ENCODE assay signal across 19 cellular contexts in genomic region chr16:28596115-28596630, GRCh38. TPM values are rescaled to one million over a fixed set of nuclear protein-coding genes. Genes with fewer than 3 reads are reported as not detected.
DNase-seq lines count a peak whose midpoint lies in the region; ATAC-seq and TF ChIP-seq lines count a peak whose summit lies in the region.
"Had no signal": no experiment of that assay in that cellular context is flagged by ENCODE, and none has a peak within 500 bp of the region (broad histone marks: within the 10 kb centered on the region; RNA-seq: fewer than 3 reads in every experiment).

No MANE protein-coding gene starts in this region.

- H3K36me3 Mint-ChIP-seq in CD8-positive, alpha-beta T cell = peaks cover 17% of the 10 kb centered on the region

- no peak overlapping the region for H3K4me3 Mint-ChIP-seq in CD8-positive, alpha-beta T cell
- H3K4me3 Mint-ChIP-seq: activated CD4-positive, alpha-beta T cell treated with anti-CD3 and anti-CD28 coated beads, Interleukin-2, amount 10 ng/mL, durations not matched to agents 24 days and 14 days; central memory CD8-positive, alpha-beta T cell had no signal

- H3K4me2 ChIP-seq in hepatocyte = no peak overlapping the region

- no peaks in the 10 kb centered on the region for H3K27me3 ChIP-seq in right cardiac atrium (ENCODE audit: control insufficient read depth, insufficient read depth)
- no peaks in the 10 kb centered on the region for H3K27me3 ChIP-seq in heart left ventricle
- H3K27me3 ChIP-seq in hepatocyte = no peaks in the 10 kb centered on the region
- H3K27me3 ChIP-seq in neutrophil = no peaks in the 10 kb centered on the region
- H3K27me3 ChIP-seq in CD8-positive, alpha-beta T cell (ENCODE audit: insufficient read depth, low read length) = no peaks in the 10 kb centered on the region

- TF ChIP-seq POLR2A in heart left ventricle (IDR thresholded peaks at IDR 0.05) = no peak

- CTCF ChIA-PET in CD8-positive, alpha-beta T cell (lab: Charles Lee) = no interaction called here

- ATAC-seq in right cardiac atrium (peak; percentile 3 to 23), heart left ventricle (no peak)
- no peak for ATAC-seq in CD8-positive, alpha-beta T cell
- ATAC-seq: gastroesophageal sphincter had no signal

- no peak overlapping the region for H2AFZ ChIP-seq in hepatocyte

- no peaks in the 10 kb centered on the region for H3K79me2 ChIP-seq in hepatocyte

- WGBS in right cardiac atrium = 71% methylated on average over 8 of the region's 8 CpGs
- WGBS in heart left ventricle, 4 donors = 63 to 79% (median 67%) methylated on average over 3 to 8 of the region's 8 CpGs
- 85% methylated on average over 8 of the region's 8 CpGs for WGBS in hepatocyte (ENCODE audit: low lambda C conversion rate, missing lambda C conversion rate)

- TF ChIP-seq CTCF in heart left ventricle (IDR thresholded peaks at IDR 0.05) (no peak), hepatocyte (IDR thresholded peaks at IDR 0.05; ENCODE audit: poor library complexity) (no peak), neutrophil (IDR thresholded peaks at IDR 0.05) (no peak)
- TF ChIP-seq CTCF in CD8-positive, alpha-beta T cell (IDR thresholded peaks at IDR 0.05) = no peak

- H3K4me1 Mint-ChIP-seq in CD8-positive, alpha-beta T cell (ENCODE audit: low read depth) = peaks cover 2% of the 10 kb centered on the region
- H3K4me1 Mint-ChIP-seq: activated CD4-positive, alpha-beta T cell treated with anti-CD3 and anti-CD28 coated beads, Interleukin-2, amount 10 ng/mL, durations not matched to agents 24 days and 14 days; central memory CD8-positive, alpha-beta T cell had no signal

- intact Hi-C loops in right cardiac atrium (cut with DNase I) = no loop called here
- intact Hi-C loops in heart left ventricle (cut with DNase I) = no loop called here
- intact Hi-C loops in CD8-positive, alpha-beta T cell (cut with DNase I, micrococcal nuclease) = no loop called here

- H4K20me1 ChIP-seq in hepatocyte (ENCODE audit: insufficient read depth, poor library complexity, severe bottlenecking) = no peaks in the 10 kb centered on the region

- peaks cover 13% of the 10 kb centered on the region for H3K4me1 ChIP-seq in right cardiac atrium (ENCODE audit: control insufficient read depth, insufficient read depth, low read length)
- peaks cover 0 to 19% (median 4%) of the 10 kb centered on the region in 12 donors for H3K4me1 ChIP-seq in heart left ventricle
- peaks cover 11% of the 10 kb centered on the region for H3K4me1 ChIP-seq in hepatocyte (ENCODE audit: insufficient read depth)
- peaks cover 27 to 29% of the 10 kb centered on the region in 2 experiments for H3K4me1 ChIP-seq in neutrophil (ENCODE audit: control insufficient read depth in 1 of 2, insufficient read depth in 1 of 2, low read depth in 1 of 2, low read length in 1 of 2)
- H3K4me1 ChIP-seq in CD8-positive, alpha-beta T cell (ENCODE audit: insufficient read depth, low read length) = no peaks in the 10 kb centered on the region

- no peaks in the 10 kb centered on the region for H3K27me3 Mint-ChIP-seq in CD8-positive, alpha-beta T cell (ENCODE audit: low read depth)
- H3K27me3 Mint-ChIP-seq: activated CD4-positive, alpha-beta T cell treated with anti-CD3 and anti-CD28 coated beads, Interleukin-2, amount 10 ng/mL, durations not matched to agents 24 days and 14 days; central memory CD8-positive, alpha-beta T cell had no signal

- POLR2A ChIA-PET in CD8-positive, alpha-beta T cell (lab: Charles Lee) = no interaction called here

- DNase-seq in right cardiac atrium (peak in 2 of 3 donors; percentile 61 to 63), heart left ventricle (no peak), hepatocyte (ENCODE audit: low spot score) (no peak), KG1 (lab: John Stamatoyannopoulos, UW) (no peak), NCI-H1417 (lab: John Stamatoyannopoulos, UW) (no peak), NOMO-1 (lab: John Stamatoyannopoulos, UW; ENCODE audit: unreplicated experiment in 2 of 2) (no peak)
- no peak for DNase-seq in CD8-positive, alpha-beta T cell
- DNase-seq: activated CD4-positive, alpha-beta T cell treated with anti-CD3 and anti-CD28 coated beads, Interleukin-2, amount 10 ng/mL, durations not matched to agents 24 days and 14 days; activated CD8-positive, alpha-beta memory T cell treated with anti-CD3 and anti-CD28 coated beads, Interleukin-2, amount 50 U/mL, for 4 hours; activated effector memory CD4-positive, alpha-beta T cell treated with anti-CD3 and anti-CD28 coated beads, Interleukin-2, amount 50 U/mL, for 16 hours; amygdala; NCI-H1092; NCI-H2081; stimulated activated CD4-positive, alpha-beta T cell treated with anti-CD3 and anti-CD28 coated beads, Interleukin-4, amount 100 ng/mL, for 24 hours; T-helper 1 cell had no signal

- H3K4me3 ChIP-seq in right cardiac atrium (ENCODE audit: low read length) (no peak overlapping the region), heart left ventricle (peak overlapping the region in 4 of 12 donors; percentile 18 to 38 (median 32)), hepatocyte (no peak overlapping the region), neutrophil (ENCODE audit: low read depth in 1 of 2, low read length in 1 of 2) (peak overlapping the region in 1 of 2 experiments; percentile 38)
- no peak overlapping the region for H3K4me3 ChIP-seq in CD8-positive, alpha-beta T cell (ENCODE audit: low read depth, low read length)

- H3K9me3 ChIP-seq in right cardiac atrium (ENCODE audit: control insufficient read depth, low read length) (no peaks in the 10 kb centered on the region), heart left ventricle (no peaks in the 10 kb centered on the region), hepatocyte (ENCODE audit: low read depth) (no peaks in the 10 kb centered on the region), neutrophil (no peaks in the 10 kb centered on the region)
- no peaks in the 10 kb centered on the region for H3K9me3 ChIP-seq in CD8-positive, alpha-beta T cell (ENCODE audit: low read length)
- H3K9me3 ChIP-seq: gastroesophageal sphincter had no signal

- no peak overlapping the region for H3K27ac ChIP-seq in right cardiac atrium (ENCODE audit: low read length)
- no peak overlapping the region for H3K27ac ChIP-seq in heart left ventricle
- H3K27ac ChIP-seq in hepatocyte = peak overlapping the region; percentile 49
- peak overlapping the region; percentile 72 for H3K27ac ChIP-seq in neutrophil
- no peak overlapping the region for H3K27ac ChIP-seq in CD8-positive, alpha-beta T cell (ENCODE audit: low read depth, low read length)

- no peak overlapping the region for H3K27ac Mint-ChIP-seq in CD8-positive, alpha-beta T cell
- H3K27ac Mint-ChIP-seq: activated CD4-positive, alpha-beta T cell treated with anti-CD3 and anti-CD28 coated beads, Interleukin-2, amount 10 ng/mL, durations not matched to agents 24 days and 14 days had no signal

- H3K36me3 ChIP-seq in heart left ventricle = peaks cover 0 to 14% (median under 1%) of the 10 kb centered on the region in 9 donors
- H3K36me3 ChIP-seq in hepatocyte (replicated peaks; ENCODE audit: insufficient read depth, low read depth) = no peaks in the 10 kb centered on the region
- peaks cover 18% of the 10 kb centered on the region for H3K36me3 ChIP-seq in neutrophil
- H3K36me3 ChIP-seq in CD8-positive, alpha-beta T cell (ENCODE audit: insufficient read depth, low read length) = no peaks in the 10 kb centered on the region

- no peaks in the 10 kb centered on the region for H3K9me3 Mint-ChIP-seq in CD8-positive, alpha-beta T cell
- H3K9me3 Mint-ChIP-seq: activated CD4-positive, alpha-beta T cell treated with anti-CD3 and anti-CD28 coated beads, Interleukin-2, amount 10 ng/mL, durations not matched to agents 24 days and 14 days; central memory CD8-positive, alpha-beta T cell had no signal

- H3K9me2 ChIP-seq in hepatocyte (replicated peaks; ENCODE audit: insufficient read depth) = no peaks in the 10 kb centered on the region

RNA-seq across cellular contexts. Expression of gene SULT1A2, which starts 0.7 kb away (rescaled TPM):
- total RNA-seq in right cardiac atrium (1 to 10 TPM; 2.1 to 3.8 (median 3.0) TPM), heart left ventricle (1 to 10 TPM in 3 of 9 donors, under 1 TPM in 6; 0.39 to 2.4 (median 0.70) TPM), hepatocyte (0.60 and 1.8 TPM in 2 replicates)
- polyA plus RNA-seq in right cardiac atrium (2.1 TPM), heart left ventricle (under 1 TPM; 0.37 to 0.80 TPM), hepatocyte (3.6 and 4.5 TPM in 2 replicates)
- under 1 TPM; 0.43 to 0.53 TPM for total RNA-seq in CD8-positive, alpha-beta T cell

RNA-seq across cellular contexts. Expression of gene SULT1A1, which starts 13.7 kb away (rescaled TPM):
- total RNA-seq in right cardiac atrium (10 to 100 TPM; 18.8 to 26.9 (median 22.0) TPM), heart left ventricle (10 to 100 TPM in 8 of 9 donors, 1 to 10 TPM in 1; 8.7 to 35.9 (median 20.6) TPM), hepatocyte (15.0 and 15.5 TPM in 2 replicates)
- polyA plus RNA-seq in right cardiac atrium (29.1 TPM), heart left ventricle (10 to 100 TPM in 1 of 2 donors, 1 to 10 TPM in 1; 6.9 to 12.3 TPM), hepatocyte (18.8 and 19.5 TPM in 2 replicates)
- 1 to 10 TPM; 9.9 to 10.0 TPM for total RNA-seq in CD8-positive, alpha-beta T cell

RNA-seq across cellular contexts. Expression of gene NPIPB8, which starts 41.7 kb away (rescaled TPM):
- under 1 TPM in 2 of 4 donors, not detected in 2; 0.44 to 0.95 TPM for total RNA-seq in right cardiac atrium
- not detected for polyA plus RNA-seq in right cardiac atrium
- 1 to 10 TPM in 1 of 9 donors, not detected in 8; 1.0 TPM for total RNA-seq in heart left ventricle
- under 1 TPM in 1 of 2 donors, not detected in 1; 0.10 TPM for polyA plus RNA-seq in heart left ventricle
- total RNA-seq in hepatocyte = not detected in 2 replicates
- 0.47 TPM in 1 of 2 replicates, not detected in the other for polyA plus RNA-seq in hepatocyte
- total RNA-seq in CD8-positive, alpha-beta T cell = 1 to 10 TPM in 1 of 2 experiments, under 1 TPM in 1; 0.69 to 1.7 TPM
- total RNA-seq: gastroesophageal sphincter, NCI-H460 had no signal

RNA-seq across cellular contexts. Expression of gene SGF29, which starts 42.5 kb away (rescaled TPM):
- total RNA-seq in right cardiac atrium (10 to 100 TPM; 13.8 to 21.4 (median 19.1) TPM), heart left ventricle (10 to 100 TPM; 11.1 to 27.9 (median 15.6) TPM), hepatocyte (12.7 and 12.8 TPM in 2 replicates)
- polyA plus RNA-seq in right cardiac atrium (18.2 TPM), heart left ventricle (10 to 100 TPM; 14.4 to 20.9 TPM), hepatocyte (14.1 and 17.1 TPM in 2 replicates)
- total RNA-seq in CD8-positive, alpha-beta T cell = 10 to 100 TPM; 41.1 to 44.5 TPM

RNA-seq across cellular contexts. Expression of gene NUPR1, which starts 57.4 kb away (rescaled TPM):
- total RNA-seq in right cardiac atrium (10 to 100 TPM; 63.7 to 69.8 (median 66.3) TPM), heart left ventricle (10 to 100 TPM in 8 of 9 donors, 1 to 10 TPM in 1; 5.7 to 43.8 (median 26.2) TPM), hepatocyte (18.0 and 18.3 TPM in 2 replicates)
- polyA plus RNA-seq in right cardiac atrium (106 TPM), heart left ventricle (100 to 1,000 TPM in 1 of 2 donors, 10 to 100 TPM in 1; 64.9 to 103 TPM), hepatocyte (118 and 130 TPM in 2 replicates)
- not detected for total RNA-seq in CD8-positive, alpha-beta T cell
- total RNA-seq: activated CD4-positive, alpha-beta T cell treated with anti-CD3 and anti-CD28 coated beads, Interleukin-2, amount 10 ng/mL, durations not matched to agents 24 days and 14 days had no signal

Comparison
In these comparisons a context has a peak if more than half of its experiments do, and no peak if none do; other contexts are left out.
1. ATAC-seq: peak in right cardiac atrium (2 of 2); none in heart left ventricle (0 of 4) and CD8-positive, alpha-beta T cell (single experiment).
2. DNase-seq: peak in right cardiac atrium (2 of 3); none in heart left ventricle (0 of 5), hepatocyte (single experiment), CD8-positive, alpha-beta T cell (0 of 7), KG1 (single experiment), NCI-H1417 (0 of 3) and NOMO-1 (0 of 2).
3. H3K27ac ChIP-seq: peak in hepatocyte (single experiment) and neutrophil (single experiment); none in right cardiac atrium (single experiment), heart left ventricle (0 of 12) and CD8-positive, alpha-beta T cell (single experiment).